ENCODE assay signal across 8 cellular contexts in genomic region chr22:22770280-22770871, GRCh38.
DNase-seq lines count a peak whose midpoint lies in the region; ATAC-seq and TF ChIP-seq lines count a peak whose summit lies in the region.

No MANE protein-coding gene starts in this region.

- H3K4me2 ChIP-seq in BLaER1: peak overlapping the region; percentile 59

- H3K4me1 ChIP-seq in BLaER1 (peaks cover 68% of the 10 kb centered on the region), adipocyte (ENCODE audit: control insufficient read depth, insufficient read depth, low read length) (peaks cover 16% of the 10 kb centered on the region)

- peak; percentile 69 for TF ChIP-seq CTCF in GM20000 (IDR thresholded peaks at IDR 0.05; ENCODE audit: extremely low read depth, missing control alignments)

- H3K9me3 ChIP-seq in BLaER1: no peaks in the 10 kb centered on the region
- H3K9me3 ChIP-seq in adipocyte (ENCODE audit: control insufficient read depth, low read length): peaks cover 6% of the 10 kb centered on the region

- H3K36me3 ChIP-seq in BLaER1 (no peaks in the 10 kb centered on the region), adipocyte (ENCODE audit: control insufficient read depth, insufficient read depth, low read length, severe bottlenecking) (no peaks in the 10 kb centered on the region)

- H3K27ac ChIP-seq in BLaER1: no peak overlapping the region

- DNase-seq in GM20000 (ENCODE audit: low spot score) (peak; percentile 29), SK-MEL-5 (ENCODE audit: low read depth, low spot score) (peak; percentile 66), adipocyte (ENCODE audit: low read depth) (peak; percentile 29), iris pigment epithelial cell (ENCODE audit: low read depth) (peak; percentile 28)
- DNase-seq in stimulated activated CD4-positive, alpha-beta T cell treated with anti-CD3 and anti-CD28 coated beads, Interleukin-4, amount 100 ng/mL, for 48 hours (ENCODE audit: low read depth in 2 of 2): peak; percentile 26 to 43

- no peaks in the 10 kb centered on the region for H4K20me1 ChIP-seq in BLaER1

- ATAC-seq in HG02981 (IDR thresholded peaks at IDR 0.05; ENCODE audit: unreplicated experiment): no peak
- no peak for ATAC-seq in HG03108 (IDR thresholded peaks at IDR 0.05; ENCODE audit: unreplicated experiment)

- in situ Hi-C loops in SK-MEL-5 (cut with HindIII; ENCODE audit: low pct_unique_long_range_greater_than_20kb, low sequenced_read_pairs): no loop called here

- H3K9ac ChIP-seq in BLaER1 (no peak overlapping the region), adipocyte (ENCODE audit: low read length) (no peak overlapping the region)

- H3K27me3 ChIP-seq in BLaER1: no peaks in the 10 kb centered on the region
- H3K27me3 ChIP-seq in adipocyte (replicated peaks; ENCODE audit: control insufficient read depth, insufficient read depth, low read length): peaks cover 42% of the 10 kb centered on the region

- H3K4me3 ChIP-seq in BLaER1 (no peak overlapping the region), adipocyte (ENCODE audit: low read length) (no peak overlapping the region)
